1 cellular context compared by ENCODE assay signal in genomic region chr2:158477202-158477601, GRCh38.
TF ChIP-seq lines count a peak whose summit lies in the region.

No MANE protein-coding gene starts in this region.

TF ChIP-seq in WTC11, 78 proteins besides CTCF, POLR2A, EP300 and RAD21:
- TF ChIP-seq TEAD4 (CRISPR knock-in tag; IDR thresholded peaks at IDR 0.05), result no peak
- no peak for TF ChIP-seq SOX15 (CRISPR knock-in tag; IDR thresholded peaks at IDR 0.05)
- TF ChIP-seq GABPB1 (CRISPR knock-in tag; IDR thresholded peaks at IDR 0.05), result no peak
- TF ChIP-seq FOXJ3 (CRISPR knock-in tag; IDR thresholded peaks at IDR 0.05; ENCODE audit: borderline replicate concordance), result no peak
